In the genomic region with DNA sequence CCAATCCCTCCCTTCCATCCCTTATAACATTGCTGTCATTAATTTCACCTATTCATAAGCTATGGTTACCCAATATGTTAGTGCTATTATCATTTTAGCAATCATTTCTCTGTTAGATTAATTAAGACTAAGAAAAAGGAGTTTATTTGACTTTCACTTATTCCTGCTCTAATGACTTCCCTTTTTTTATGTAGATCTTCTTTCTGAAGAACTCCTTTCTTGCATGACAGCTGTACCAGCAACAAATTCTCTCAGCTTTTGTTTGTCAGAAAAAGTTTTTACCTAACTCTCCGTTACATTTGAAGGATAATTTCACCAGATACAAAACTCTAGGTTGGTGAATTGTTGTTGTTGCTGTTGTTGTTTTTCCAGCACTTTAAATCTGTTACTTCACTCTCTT, we compare ENCODE assay signal across 35 cellular contexts. TPM values are rescaled to one million over a fixed set of nuclear protein-coding genes. Genes with fewer than 3 reads are reported as not detected.
"Had no signal": no experiment of that assay in that cellular context is flagged by ENCODE, and none has a peak within 500 bp of the region (broad histone marks: within the 10 kb centered on the region; RNA-seq: fewer than 3 reads in every experiment).

No MANE protein-coding gene starts in this region.

- ATAC-seq: left colon; left lung; lower lobe of right lung; natural killer cell; psoas muscle; right lobe of liver; stimulated activated memory B cell treated with anti-CD40 and anti-IgM and Interleukin-4, amounts not matched to agents 10 μg/mL and 1 μg/mL and 100 μg/mL, for 72 hours; stimulated activated naive CD8-positive, alpha-beta T cell treated with anti-CD3 and anti-CD28 coated beads, Interleukin-15, Interleukin-2, amounts not matched to agents 100 U/mL and 50 U/mL, for 24 hours had no signal

- H3K4me3 Mint-ChIP-seq: immature natural killer cell; naive B cell; natural killer cell; nephron progenitor cell; neural progenitor cell; stimulated activated memory B cell treated with anti-CD40 and anti-IgM and Interleukin-4, amounts not matched to agents 10 μg/mL and 1 μg/mL and 100 μg/mL, for 72 hours had no signal

- H3K36me3 Mint-ChIP-seq: immature natural killer cell; naive B cell; natural killer cell; neural progenitor cell; stimulated activated memory B cell treated with anti-CD40 and anti-IgM and Interleukin-4, amounts not matched to agents 10 μg/mL and 1 μg/mL and 100 μg/mL, for 72 hours had no signal

- H3K27ac ChIP-seq: left lung, lower lobe of right lung, neural progenitor cell, neutrophil, parathyroid adenoma, psoas muscle, right lobe of liver, stomach, testis, thyroid gland, transverse colon, upper lobe of left lung, vagina had no signal

- H3K79me2 ChIP-seq: parathyroid adenoma had no signal

- H3K36me3 ChIP-seq: left lung, lower lobe of right lung, neural progenitor cell, neutrophil, right lobe of liver, stomach, thyroid gland, transverse colon, upper lobe of left lung, vagina had no signal

- DNase-seq: hypothalamus; immature natural killer cell; kidney; left colon; left lung; lower lobe of right lung; mammary epithelial cell; mesenchymal stem cell; naive B cell; natural killer cell; nephron progenitor cell; occipital lobe; psoas muscle; right lobe of liver; stimulated activated CD4-positive, alpha-beta T cell treated with anti-CD3 and anti-CD28 coated beads, Interleukin-1b, Interleukin-23, amount 100 ng/mL, for 48 hours; stimulated activated CD4-positive, alpha-beta T cell treated with anti-CD3 and anti-CD28 coated beads, Interleukin-2, amount 100 ng/mL, for 48 hours; stimulated activated CD4-positive, alpha-beta T cell treated with anti-CD3 and anti-CD28 coated beads, Interleukin-4, amount 100 ng/mL, for 4 hours; stimulated activated CD8-positive, alpha-beta memory T cell treated with anti-CD3 and anti-CD28 coated beads, Interleukin-4, amount 100 ng/mL, for 48 hours; stimulated activated naive CD8-positive, alpha-beta T cell treated with anti-CD3 and anti-CD28 coated beads, Interleukin-15, Interleukin-2, amounts not matched to agents 100 U/mL and 50 U/mL, for 24 hours; stomach; testis; thyroid gland; transverse colon; upper lobe of left lung had no signal

- H3K4me2 ChIP-seq: neural progenitor cell, smooth muscle cell had no signal

- H3K9me3 Mint-ChIP-seq: nephron progenitor cell, neural progenitor cell had no signal

- H3K4me3 ChIP-seq: left lung, lower lobe of right lung, neural progenitor cell, psoas muscle, right lobe of liver, smooth muscle cell, stomach, testis, thyroid gland, transverse colon, upper lobe of left lung, vagina had no signal

- H3K4me1 ChIP-seq: left lung, lower lobe of right lung, neural progenitor cell, parathyroid adenoma, psoas muscle, right lobe of liver, stomach, testis, thyroid gland, transverse colon, upper lobe of left lung, vagina had no signal

- H3K27ac Mint-ChIP-seq: immature natural killer cell, naive B cell, natural killer cell, nephron progenitor cell, neural progenitor cell had no signal

- H2AFZ ChIP-seq: neural progenitor cell, parathyroid adenoma had no signal

- H3K27me3 ChIP-seq: left lung, neural progenitor cell, neutrophil, right lobe of liver, stomach, testis, thyroid gland, transverse colon, upper lobe of left lung, vagina had no signal

- H3K4me1 Mint-ChIP-seq: immature natural killer cell, natural killer cell had no signal

- H3K9me3 ChIP-seq: left lung, lower lobe of right lung, neutrophil, psoas muscle, right lobe of liver, stomach, testis, thyroid gland, transverse colon, upper lobe of left lung, vagina had no signal

RNA-seq across cellular contexts. Expression of a gene that starts 28.6 kb away (rescaled TPM):
- total RNA-seq: kidney, left colon, left lung, liver, lower lobe of right lung, mammary epithelial cell, natural killer cell, occipital lobe, osteocyte, posterior vena cava, psoas muscle, right lobe of liver, skeletal muscle tissue, smooth muscle cell, stomach, testis, thyroid gland, transverse colon, upper lobe of left lung, urinary bladder, vagina had no signal
- polyA plus RNA-seq: immature natural killer cell, liver, mammary epithelial cell, psoas muscle, smooth muscle cell, stomach, urinary bladder had no signal

RNA-seq across cellular contexts. Expression of a gene that starts 49.4 kb away (rescaled TPM):
- total RNA-seq: kidney, left colon, left lung, liver, lower lobe of right lung, mammary epithelial cell, natural killer cell, occipital lobe, osteocyte, posterior vena cava, psoas muscle, right lobe of liver, skeletal muscle tissue, smooth muscle cell, stomach, testis, thyroid gland, transverse colon, upper lobe of left lung, urinary bladder, vagina had no signal
- polyA plus RNA-seq: immature natural killer cell, liver, mammary epithelial cell, psoas muscle, smooth muscle cell, stomach, urinary bladder had no signal
